In genomic region chr19:50725218-50725931, GRCh38 we compare ENCODE assay signal across 7 cellular contexts. TPM values are rescaled to one million over a fixed set of nuclear protein-coding genes. Genes with fewer than 3 reads are reported as not detected.
DNase-seq lines count a peak whose midpoint lies in the region; ATAC-seq, FAIRE-seq and TF ChIP-seq lines count a peak whose summit lies in the region.

No MANE protein-coding gene starts in this region.

- H3K36me3 Mint-ChIP-seq in endothelial cell (ENCODE audit: low read depth, unreplicated experiment) = peaks cover 15% of the 10 kb centered on the region
- no peaks in the 10 kb centered on the region for H3K36me3 Mint-ChIP-seq in neural progenitor cell

- H3K79me2 ChIP-seq in neural progenitor cell (ENCODE audit: low read depth) = no peaks in the 10 kb centered on the region

- no peaks in the 10 kb centered on the region for H3K4me1 ChIP-seq in neural progenitor cell

- TF ChIP-seq CTCF in endothelial cell (IDR thresholded peaks at IDR 0.05; ENCODE audit: unreplicated experiment) (no peak), neural progenitor cell (IDR thresholded peaks at IDR 0.05) (no peak), D721Med (IDR thresholded peaks at IDR 0.05; ENCODE audit: insufficient read depth, missing control alignments) (no peak)

- H3K9me3 ChIP-seq in MG63 (no peaks in the 10 kb centered on the region), neural progenitor cell (ENCODE audit: low read depth) (no peaks in the 10 kb centered on the region)

- H3K27ac ChIP-seq in neural progenitor cell = no peak overlapping the region

- H3K27me3 ChIP-seq in MG63 (no peaks in the 10 kb centered on the region), neural progenitor cell (peaks cover 61% of the 10 kb centered on the region)

- peak; percentile 34 for ATAC-seq in GM21529 (IDR thresholded peaks at IDR 0.05; ENCODE audit: unreplicated experiment)
- no peak for ATAC-seq in HG02623 (IDR thresholded peaks at IDR 0.05; ENCODE audit: unreplicated experiment)

- DNase-seq in MG63 (no peak), endothelial cell (ENCODE audit: low spot score) (no peak), neural progenitor cell (ENCODE audit: low spot score) (no peak), D721Med (ENCODE audit: insufficient read length, low spot score) (no peak), NAMALWA (ENCODE audit: low spot score) (no peak)

- H2AFZ ChIP-seq in neural progenitor cell (replicated peaks) = no peak overlapping the region

- H3K4me2 ChIP-seq in neural progenitor cell = peak overlapping the region; percentile 76

- FAIRE-seq in D721Med (lab: Jason Lieb, UNC) = no peak

- H3K4me3 ChIP-seq in MG63 = peak overlapping the region; percentile 66
- peak overlapping the region; percentile 50 for H3K4me3 ChIP-seq in neural progenitor cell

- H3K9me3 Mint-ChIP-seq in endothelial cell (ENCODE audit: unreplicated experiment) (peaks cover 20% of the 10 kb centered on the region), neural progenitor cell (no peaks in the 10 kb centered on the region)

- H3K4me3 Mint-ChIP-seq in endothelial cell (ENCODE audit: unreplicated experiment) (peak overlapping the region; percentile 71), neural progenitor cell (peak overlapping the region; percentile 91)

- H3K36me3 ChIP-seq in MG63 = peaks cover 10% of the 10 kb centered on the region
- H3K36me3 ChIP-seq in neural progenitor cell = no peaks in the 10 kb centered on the region

- no peak overlapping the region for H3K9ac ChIP-seq in neural progenitor cell

- peaks cover 18% of the 10 kb centered on the region for H3K27me3 Mint-ChIP-seq in endothelial cell (ENCODE audit: unreplicated experiment)
- H3K27me3 Mint-ChIP-seq in neural progenitor cell (ENCODE audit: insufficient read depth, low read depth) = peaks cover 21% of the 10 kb centered on the region

- no peaks in the 10 kb centered on the region for H4K20me1 ChIP-seq in neural progenitor cell (ENCODE audit: low read depth)

- H3K4me1 Mint-ChIP-seq in endothelial cell (ENCODE audit: unreplicated experiment) (no peaks in the 10 kb centered on the region), neural progenitor cell (peaks cover 47% of the 10 kb centered on the region)

- peaks cover 9% of the 10 kb centered on the region for H3F3A ChIP-seq in neural progenitor cell (ENCODE audit: low read depth)

- H3K27ac Mint-ChIP-seq in endothelial cell (ENCODE audit: unreplicated experiment) = no peak overlapping the region
- no peak overlapping the region for H3K27ac Mint-ChIP-seq in neural progenitor cell

RNA-seq across cellular contexts. Expression of gene CLEC11A, which starts 2.2 kb away (rescaled TPM):
- total RNA-seq in MG63 (2014; rRNA removed; shearing (Covaris generic); ENCODE audit: low replicate concordance) = 105 and 139 TPM in 2 replicates
- total RNA-seq in endothelial cell (ENCODE audit: unreplicated experiment) (37.3 TPM), neural progenitor cell (ENCODE audit: low replicate concordance) (0.09 and 3.4 TPM in 2 replicates)

RNA-seq across cellular contexts. Expression of gene SHANK1, which starts 5.8 kb away (rescaled TPM):
- 3.1 and 3.6 TPM in 2 replicates for total RNA-seq in MG63 (2014; rRNA removed; shearing (Covaris generic); ENCODE audit: low replicate concordance)
- 6.5 TPM for total RNA-seq in endothelial cell (ENCODE audit: unreplicated experiment)
- 1.4 and 2.3 TPM in 2 replicates for total RNA-seq in neural progenitor cell (ENCODE audit: low replicate concordance)

RNA-seq across cellular contexts. Expression of gene GPR32, which starts 44.9 kb away (rescaled TPM):
- not detected in 2 replicates for total RNA-seq in MG63 (2014; rRNA removed; shearing (Covaris generic); ENCODE audit: low replicate concordance)
- total RNA-seq in endothelial cell (ENCODE audit: unreplicated experiment) (not detected), neural progenitor cell (ENCODE audit: low replicate concordance) (not detected in 2 replicates)
